ENCODE assay signal across 8 cellular contexts in genomic region chr13:30394798-30395191, GRCh38. TPM values are rescaled to one million over a fixed set of nuclear protein-coding genes. Genes with fewer than 3 reads are reported as not detected.
DNase-seq lines count a peak whose midpoint lies in the region; ATAC-seq and TF ChIP-seq lines count a peak whose summit lies in the region.

No MANE protein-coding gene starts in this region.

- no peaks in the 10 kb centered on the region for H3K9me3 ChIP-seq in effector memory CD4-positive, alpha-beta T cell (ENCODE audit: control insufficient read depth, low read length)

- H3K4me1 Mint-ChIP-seq in naive thymus-derived CD8-positive, alpha-beta T cell, result peaks cover 26 to 65% (median 53%) of the 10 kb centered on the region in 4 donors

- H3K27ac ChIP-seq in effector memory CD4-positive, alpha-beta T cell (ENCODE audit: insufficient read depth, low read length, poor library complexity, severe bottlenecking), result peak overlapping the region; percentile 77

- peak; percentile 79 to 82 for ATAC-seq in naive thymus-derived CD8-positive, alpha-beta T cell
- ATAC-seq in HG03565 (IDR thresholded peaks at IDR 0.05; ENCODE audit: unreplicated experiment), result no peak

- H3K4me3 ChIP-seq in HFF-Myc (replicated peaks; ENCODE audit: low read depth, low read length), result peak overlapping the region; percentile 47
- H3K4me3 ChIP-seq in effector memory CD4-positive, alpha-beta T cell (ENCODE audit: insufficient read depth, low read depth, low read length, poor library complexity, severe bottlenecking), result peak overlapping the region; percentile 59

- POLR2A ChIA-PET in naive thymus-derived CD8-positive, alpha-beta T cell (lab: Charles Lee), result interaction anchor here (0.5 to 5.0 kb wide), 19 partner anchors 9 to 544 kb away, joined by 3 to 121 read pairs (median 5); partner anchors contain the start of genes HMGB1, KATNAL1, UBE2L5 and UBL3

- DNase-seq in GM13977 (ENCODE audit: low spot score), result peak; percentile 55
- DNase-seq in HFF-Myc (ENCODE audit: extremely low read depth, low read depth), result no peak
- DNase-seq in NOMO-1 treated with DMSO at 0.1 percent for 48 hours (lab: John Stamatoyannopoulos, UW; ENCODE audit: unreplicated experiment), result peak; percentile 60
- no peak for DNase-seq in effector memory CD4-positive, alpha-beta T cell
- DNase-seq in naive thymus-derived CD8-positive, alpha-beta T cell, result peak in 4 of 10 donors; percentile 11 to 69 (median 58)
- no peak for DNase-seq in NCI-H2196 (lab: John Stamatoyannopoulos, UW; ENCODE audit: unreplicated experiment)
- DNase-seq in DMS79 treated with DMSO at 0.1 percent for 48 hours (lab: John Stamatoyannopoulos, UW), result no peak

- H3K4me3 Mint-ChIP-seq in naive thymus-derived CD8-positive, alpha-beta T cell, result peak overlapping the region; percentile 80 to 100 (median 92)

- in situ Hi-C loops in GM13977 (cut with MboI; ENCODE audit: low pct_unique_long_range_greater_than_20kb, low sequenced_read_pairs, unreplicated experiment), result no loop called here

- no peaks in the 10 kb centered on the region for H3K27me3 Mint-ChIP-seq in naive thymus-derived CD8-positive, alpha-beta T cell

- TF ChIP-seq CTCF in GM13977 (IDR thresholded peaks at IDR 0.05; ENCODE audit: extremely low read depth, insufficient read depth, missing control alignments) (no peak), HFF-Myc (IDR thresholded peaks at IDR 0.05; ENCODE audit: low read depth, low read length, missing control alignments) (no peak)

- no peaks in the 10 kb centered on the region for H3K9me3 Mint-ChIP-seq in naive thymus-derived CD8-positive, alpha-beta T cell

- H3K36me3 ChIP-seq in effector memory CD4-positive, alpha-beta T cell (ENCODE audit: control insufficient read depth, insufficient read depth, low read length), result no peaks in the 10 kb centered on the region

- peak overlapping the region; percentile 78 to 100 (median 96) for H3K27ac Mint-ChIP-seq in naive thymus-derived CD8-positive, alpha-beta T cell

- peaks cover 10% of the 10 kb centered on the region for H3K4me1 ChIP-seq in effector memory CD4-positive, alpha-beta T cell (ENCODE audit: control insufficient read depth, insufficient read depth, low read length, poor library complexity, severe bottlenecking)

- no peaks in the 10 kb centered on the region for H3K27me3 ChIP-seq in effector memory CD4-positive, alpha-beta T cell (replicated peaks; ENCODE audit: control insufficient read depth, insufficient read depth, low read length, poor library complexity, severe bottlenecking)

- no peaks in the 10 kb centered on the region for H3K36me3 Mint-ChIP-seq in naive thymus-derived CD8-positive, alpha-beta T cell

RNA-seq across cellular contexts. Expression of gene UBE2L5, which starts 27.5 kb away (rescaled TPM):
- total RNA-seq in naive thymus-derived CD8-positive, alpha-beta T cell, result not detected
- polyA plus RNA-seq in naive thymus-derived CD8-positive, alpha-beta T cell, result not detected

Comparison
In these comparisons a context has a peak if more than half of its experiments do, and no peak if none do; other contexts are left out.
1. DNase-seq: peak in GM13977 (single experiment) and NOMO-1 treated with DMSO at 0.1 percent for 48 hours (single experiment); none in HFF-Myc (single experiment), effector memory CD4-positive, alpha-beta T cell (0 of 3), NCI-H2196 (single experiment) and DMS79 treated with DMSO at 0.1 percent for 48 hours (single experiment).